In genomic region chr21:36913247-36914169, GRCh38 we compare ENCODE assay signal across 24 cellular contexts. TPM values are rescaled to one million over a fixed set of nuclear protein-coding genes. Genes with fewer than 3 reads are reported as not detected.
DNase-seq lines count a peak whose midpoint lies in the region; ATAC-seq, FAIRE-seq and TF ChIP-seq lines count a peak whose summit lies in the region.
"Had no signal": no experiment of that assay in that cellular context is flagged by ENCODE, and none has a peak within 500 bp of the region (broad histone marks: within the 10 kb centered on the region; RNA-seq: fewer than 3 reads in every experiment).

No MANE protein-coding gene starts in this region.

- H3K4me1 ChIP-seq in astrocyte (ENCODE audit: insufficient read depth, low read length) = peaks cover 26% of the 10 kb centered on the region

- peak overlapping the region; percentile 74 for H3K27ac Mint-ChIP-seq in activated CD4-positive, alpha-beta memory T cell treated with anti-CD3 and anti-CD28 coated beads for 36 hours
- H3K27ac Mint-ChIP-seq in activated CD4-positive, alpha-beta memory T cell treated with anti-CD3 and anti-CD28 coated beads, Interleukin-2, amount 10 ng/mL, durations not matched to agents 7 days and 5 days = no peak overlapping the region
- peak overlapping the region; percentile 36 for H3K27ac Mint-ChIP-seq in astrocyte (ENCODE audit: unreplicated experiment)
- no peak overlapping the region for H3K27ac Mint-ChIP-seq in osteocyte (ENCODE audit: unreplicated experiment)
- no peak overlapping the region for H3K27ac Mint-ChIP-seq in activated naive CD8-positive, alpha-beta T cell treated with anti-CD3 and anti-CD28 coated beads, Interleukin-2, amount 50 U/mL, for 24 hours
- H3K27ac Mint-ChIP-seq: B cell had no signal

- no peak for DNase-seq in activated CD4-positive, alpha-beta memory T cell treated with anti-CD3 and anti-CD28 coated beads for 36 hours
- DNase-seq in activated CD4-positive, alpha-beta memory T cell treated with anti-CD3 and anti-CD28 coated beads, Interleukin-2, amount 10 ng/mL, durations not matched to agents 7 days and 5 days = no peak
- DNase-seq in LHCN-M2 (ENCODE audit: low read depth) = peak; percentile 20
- no peak for DNase-seq in astrocyte (ENCODE audit: low read depth)
- DNase-seq in osteocyte (ENCODE audit: extremely low spot score, unreplicated experiment) = peak; percentile 44
- no peak for DNase-seq in T-helper 9 cell
- no peak for DNase-seq in activated naive CD8-positive, alpha-beta T cell treated with anti-CD3 and anti-CD28 coated beads, Interleukin-2, amount 50 U/mL, for 24 hours
- DNase-seq in stimulated activated CD8-positive, alpha-beta memory T cell treated with anti-CD3 and anti-CD28 coated beads, Interleukin-4, amount 100 ng/mL, for 48 hours = no peak
- DNase-seq: GDM1; KBM-7; NCI-H1105; NCI-H146; NCI-H2081; NCI-H2227 treated with DMSO at 0.1 percent for 48 hours; NCI-H510A; NK-92 treated with Interleukin-12 subunit alpha and Interleukin-12 subunit beta, amount 100 ng/mL, for 24 hours had no signal

- H3K36me3 ChIP-seq in astrocyte (ENCODE audit: insufficient read depth, low read length) = no peaks in the 10 kb centered on the region
- H3K36me3 ChIP-seq: SJCRH30 had no signal

- H3K4me1 Mint-ChIP-seq in activated CD4-positive, alpha-beta memory T cell treated with anti-CD3 and anti-CD28 coated beads for 36 hours (ENCODE audit: low read depth) = peaks cover 52% of the 10 kb centered on the region
- H3K4me1 Mint-ChIP-seq in activated CD4-positive, alpha-beta memory T cell treated with anti-CD3 and anti-CD28 coated beads, Interleukin-2, amount 10 ng/mL, durations not matched to agents 7 days and 5 days = peaks cover 30% of the 10 kb centered on the region
- H3K4me1 Mint-ChIP-seq in astrocyte (ENCODE audit: low read depth, unreplicated experiment) (peaks cover 14% of the 10 kb centered on the region), osteocyte (ENCODE audit: unreplicated experiment) (peaks cover 41% of the 10 kb centered on the region)
- H3K4me1 Mint-ChIP-seq in activated naive CD8-positive, alpha-beta T cell treated with anti-CD3 and anti-CD28 coated beads, Interleukin-2, amount 50 U/mL, for 24 hours = peaks cover 17% of the 10 kb centered on the region

- no peak for TF ChIP-seq CTCF in astrocyte (IDR thresholded peaks at IDR 0.05; ENCODE audit: insufficient read depth, low read depth, low read length)
- TF ChIP-seq CTCF in osteocyte (IDR thresholded peaks at IDR 0.05) = no peak

- intact Hi-C loops in activated CD4-positive, alpha-beta memory T cell treated with anti-CD3 and anti-CD28 coated beads for 36 hours (cut with micrococcal nuclease) = loop anchor here (5.0 kb wide), 1 partner anchor 74 kb away; no protein-coding TSS in a partner anchor

- no peak overlapping the region for H3K4me3 ChIP-seq in astrocyte (ENCODE audit: insufficient read depth, low read depth, low read length)
- H3K4me3 ChIP-seq: SJCRH30 had no signal

- H3K4me2 ChIP-seq in astrocyte (ENCODE audit: low read length) = no peak overlapping the region

- peaks cover 5% of the 10 kb centered on the region for H3K79me2 ChIP-seq in astrocyte (ENCODE audit: insufficient read depth, low read length)

- no peak for ATAC-seq in activated naive CD8-positive, alpha-beta T cell treated with anti-CD3 and anti-CD28 coated beads, Interleukin-2, amount 50 U/mL, for 24 hours
- ATAC-seq: HepG2, Panc1 had no signal

- H3K36me3 Mint-ChIP-seq in activated CD4-positive, alpha-beta memory T cell treated with anti-CD3 and anti-CD28 coated beads for 36 hours = peaks cover 10% of the 10 kb centered on the region
- peaks cover 3% of the 10 kb centered on the region for H3K36me3 Mint-ChIP-seq in activated CD4-positive, alpha-beta memory T cell treated with anti-CD3 and anti-CD28 coated beads, Interleukin-2, amount 10 ng/mL, durations not matched to agents 7 days and 5 days (ENCODE audit: low read depth)
- peaks cover 5% of the 10 kb centered on the region for H3K36me3 Mint-ChIP-seq in astrocyte (ENCODE audit: low read depth, unreplicated experiment)
- H3K36me3 Mint-ChIP-seq in osteocyte (ENCODE audit: unreplicated experiment) = peaks cover 2% of the 10 kb centered on the region
- H3K36me3 Mint-ChIP-seq in activated naive CD8-positive, alpha-beta T cell treated with anti-CD3 and anti-CD28 coated beads, Interleukin-2, amount 50 U/mL, for 24 hours (ENCODE audit: low read depth) = no peaks in the 10 kb centered on the region
- H3K36me3 Mint-ChIP-seq: CD14-positive monocyte had no signal

- no peaks in the 10 kb centered on the region for H3K27me3 ChIP-seq in astrocyte (ENCODE audit: insufficient read depth, low read length)
- H3K27me3 ChIP-seq: SJCRH30 had no signal

- no peak for FAIRE-seq in astrocyte (lab: Jason Lieb, UNC)
- FAIRE-seq: A204.1, GM18507, H54, HepG2 had no signal

- no peak overlapping the region for H2AFZ ChIP-seq in astrocyte (ENCODE audit: low read depth, low read length)

- H3K9ac ChIP-seq in astrocyte (ENCODE audit: low read length) = no peak overlapping the region

- H4K20me1 ChIP-seq in astrocyte (ENCODE audit: insufficient read depth, low read length) = no peaks in the 10 kb centered on the region

- no peaks in the 10 kb centered on the region for H3K27me3 Mint-ChIP-seq in activated CD4-positive, alpha-beta memory T cell treated with anti-CD3 and anti-CD28 coated beads for 36 hours
- no peaks in the 10 kb centered on the region for H3K27me3 Mint-ChIP-seq in activated CD4-positive, alpha-beta memory T cell treated with anti-CD3 and anti-CD28 coated beads, Interleukin-2, amount 10 ng/mL, durations not matched to agents 7 days and 5 days
- H3K27me3 Mint-ChIP-seq in astrocyte (ENCODE audit: low read depth, unreplicated experiment) (no peaks in the 10 kb centered on the region), osteocyte (ENCODE audit: unreplicated experiment) (no peaks in the 10 kb centered on the region)
- H3K27me3 Mint-ChIP-seq in activated naive CD8-positive, alpha-beta T cell treated with anti-CD3 and anti-CD28 coated beads, Interleukin-2, amount 50 U/mL, for 24 hours = no peaks in the 10 kb centered on the region
- H3K27me3 Mint-ChIP-seq: B cell had no signal

- POLR2A ChIA-PET in activated CD4-positive, alpha-beta memory T cell treated with anti-CD3 and anti-CD28 coated beads for 36 hours (lab: Charles Lee) = no interaction called here
- POLR2A ChIA-PET in activated CD4-positive, alpha-beta memory T cell treated with anti-CD3 and anti-CD28 coated beads, Interleukin-2, amount 10 ng/mL, durations not matched to agents 7 days and 5 days (lab: Charles Lee) = no interaction called here

- CTCF ChIA-PET in activated CD4-positive, alpha-beta memory T cell treated with anti-CD3 and anti-CD28 coated beads for 36 hours (lab: Charles Lee) = interaction anchor here (0.6 to 1.5 kb wide), 7 partner anchors 11 to 283 kb away, joined by 3 to 4 read pairs (median 3); no protein-coding TSS in a partner anchor
- CTCF ChIA-PET in activated CD4-positive, alpha-beta memory T cell treated with anti-CD3 and anti-CD28 coated beads, Interleukin-2, amount 10 ng/mL, durations not matched to agents 7 days and 5 days (lab: Charles Lee) = interaction anchor here (0.9 to 1.2 kb wide), 2 partner anchors 14 to 283 kb away, joined by 3 read pairs; no protein-coding TSS in a partner anchor

- no peak overlapping the region for H3K27ac ChIP-seq in astrocyte (ENCODE audit: low read depth, low read length)
- H3K27ac ChIP-seq: SJCRH30 had no signal

- no peak overlapping the region for H3K4me3 Mint-ChIP-seq in activated CD4-positive, alpha-beta memory T cell treated with anti-CD3 and anti-CD28 coated beads for 36 hours
- H3K4me3 Mint-ChIP-seq in activated CD4-positive, alpha-beta memory T cell treated with anti-CD3 and anti-CD28 coated beads, Interleukin-2, amount 10 ng/mL, durations not matched to agents 7 days and 5 days = no peak overlapping the region
- no peak overlapping the region for H3K4me3 Mint-ChIP-seq in astrocyte (ENCODE audit: unreplicated experiment)
- H3K4me3 Mint-ChIP-seq in osteocyte (ENCODE audit: unreplicated experiment) = no peak overlapping the region
- H3K4me3 Mint-ChIP-seq in activated naive CD8-positive, alpha-beta T cell treated with anti-CD3 and anti-CD28 coated beads, Interleukin-2, amount 50 U/mL, for 24 hours = no peak overlapping the region
- H3K4me3 Mint-ChIP-seq: B cell, CD14-positive monocyte had no signal

- no peaks in the 10 kb centered on the region for H3K9me3 ChIP-seq in astrocyte (ENCODE audit: insufficient read depth, low read depth, low read length)
- H3K9me3 ChIP-seq: SJCRH30 had no signal

- H3K9me3 Mint-ChIP-seq in activated CD4-positive, alpha-beta memory T cell treated with anti-CD3 and anti-CD28 coated beads for 36 hours = no peaks in the 10 kb centered on the region
- H3K9me3 Mint-ChIP-seq in activated CD4-positive, alpha-beta memory T cell treated with anti-CD3 and anti-CD28 coated beads, Interleukin-2, amount 10 ng/mL, durations not matched to agents 7 days and 5 days = no peaks in the 10 kb centered on the region
- H3K9me3 Mint-ChIP-seq in astrocyte (ENCODE audit: unreplicated experiment) = no peaks in the 10 kb centered on the region
- no peaks in the 10 kb centered on the region for H3K9me3 Mint-ChIP-seq in osteocyte (ENCODE audit: unreplicated experiment)
- H3K9me3 Mint-ChIP-seq in activated naive CD8-positive, alpha-beta T cell treated with anti-CD3 and anti-CD28 coated beads, Interleukin-2, amount 50 U/mL, for 24 hours = no peaks in the 10 kb centered on the region

RNA-seq across cellular contexts. Expression of gene HLCS, which starts 53.0 kb away (rescaled TPM):
- total RNA-seq in activated CD4-positive, alpha-beta memory T cell treated with anti-CD3 and anti-CD28 coated beads for 36 hours = 10 to 100 TPM; 12.7 to 17.5 TPM
- total RNA-seq in activated CD4-positive, alpha-beta memory T cell treated with anti-CD3 and anti-CD28 coated beads, Interleukin-2, amount 10 ng/mL, durations not matched to agents 7 days and 5 days = 10 to 100 TPM; 13.3 to 13.9 TPM
- total RNA-seq in LHCN-M2 (2014; rRNA removed) = 30.9 and 34.0 TPM in 2 replicates
- 14.3 TPM for polyA plus RNA-seq in LHCN-M2 (2012)
- total RNA-seq in astrocyte = 20.9 and 24.3 TPM in 2 replicates
- total RNA-seq in osteocyte = 26.7 and 27.3 TPM in 2 replicates

Comparison
In these comparisons a context has a peak if more than half of its experiments do, and no peak if none do; other contexts are left out.
1. H3K27ac Mint-ChIP-seq: peak in activated CD4-positive, alpha-beta memory T cell treated with anti-CD3 and anti-CD28 coated beads for 36 hours (single experiment) and astrocyte (single experiment); none in activated CD4-positive, alpha-beta memory T cell treated with anti-CD3 and anti-CD28 coated beads, Interleukin-2, amount 10 ng/mL, durations not matched to agents 7 days and 5 days (single experiment), osteocyte (single experiment) and activated naive CD8-positive, alpha-beta T cell treated with anti-CD3 and anti-CD28 coated beads, Interleukin-2, amount 50 U/mL, for 24 hours (single experiment).
2. DNase-seq: peak in LHCN-M2 (single experiment) and osteocyte (single experiment); none in activated CD4-positive, alpha-beta memory T cell treated with anti-CD3 and anti-CD28 coated beads for 36 hours (single experiment), activated CD4-positive, alpha-beta memory T cell treated with anti-CD3 and anti-CD28 coated beads, Interleukin-2, amount 10 ng/mL, durations not matched to agents 7 days and 5 days (single experiment), astrocyte (single experiment), T-helper 9 cell (single experiment), activated naive CD8-positive, alpha-beta T cell treated with anti-CD3 and anti-CD28 coated beads, Interleukin-2, amount 50 U/mL, for 24 hours (single experiment) and stimulated activated CD8-positive, alpha-beta memory T cell treated with anti-CD3 and anti-CD28 coated beads, Interleukin-4, amount 100 ng/mL, for 48 hours (single experiment).